Comparison of ENCODE assay signal across 12 cellular contexts in the genomic region with DNA sequence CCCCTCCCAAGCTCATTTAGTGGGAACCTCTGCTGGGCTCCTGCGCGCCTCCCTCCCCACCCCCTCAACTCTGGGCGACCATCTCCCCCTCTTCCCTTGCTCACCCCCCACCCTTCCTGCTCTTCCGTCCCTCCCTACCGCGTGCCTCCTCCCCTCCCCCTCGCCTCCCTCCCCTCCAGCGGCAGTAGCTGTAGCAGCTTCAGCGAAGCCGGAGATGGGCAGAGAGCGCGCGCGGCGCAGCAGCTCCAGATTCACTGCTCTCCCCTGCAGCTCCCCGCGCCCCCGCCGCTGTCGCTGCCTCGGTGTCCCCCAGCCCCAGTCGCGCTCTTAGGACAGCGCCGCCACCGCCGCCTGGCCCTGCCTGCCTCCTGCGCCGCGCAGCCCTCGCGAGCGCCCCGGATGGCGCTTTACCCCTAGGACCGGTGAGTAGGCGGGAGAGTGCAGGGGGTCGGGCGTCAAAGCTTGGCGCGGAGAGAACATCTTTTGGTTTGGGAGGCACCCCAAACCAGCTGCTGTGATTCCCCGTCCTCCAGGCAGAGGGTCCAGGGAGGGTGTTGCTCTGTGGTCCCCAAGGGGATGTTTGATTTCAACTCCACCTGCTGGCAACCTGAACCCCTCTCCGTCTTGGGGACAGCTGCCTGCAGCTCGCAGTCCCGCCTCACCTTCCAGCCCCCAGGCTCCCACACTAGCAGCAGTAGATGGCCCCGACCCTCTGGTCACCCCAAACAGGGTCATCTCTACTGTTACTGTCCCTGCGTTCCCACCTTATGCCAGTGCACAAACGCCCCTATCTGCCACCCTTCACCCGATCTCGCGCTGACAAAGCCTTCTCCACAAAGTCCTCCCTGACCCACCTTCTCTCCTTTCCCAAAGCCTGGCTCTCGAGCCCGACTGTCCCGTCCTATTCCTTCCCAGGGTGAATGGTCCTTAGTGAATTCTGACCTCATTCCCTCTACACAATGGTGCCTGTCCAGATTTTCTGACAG. TPM values are rescaled to one million over a fixed set of nuclear protein-coding genes. Genes with fewer than 3 reads are reported as not detected.
A peak's percentile ranks its signal among the peaks of the same experiment; 100 is the strongest.
DNase-seq lines count a peak whose midpoint lies in the region; ATAC-seq lines count a peak whose summit lies in the region.
"Had no signal": no experiment of that assay in that cellular context is flagged by ENCODE, and none has a peak within 500 bp of the region (broad histone marks: within the 10 kb centered on the region; RNA-seq: fewer than 3 reads in every experiment).

Gene FUT9 (plus strand): TSS at position 184 of the 986 bp plus-strand sequence. CDS start 187,182 bp downstream, outside the sequence.

- no peaks in the 10 kb centered on the region for H3K36me3 ChIP-seq in muscle layer of colon (ENCODE audit: insufficient read depth, low read length)
- H3K36me3 ChIP-seq in CD8-positive, alpha-beta memory T cell (ENCODE audit: insufficient read depth, low read length) = no peaks in the 10 kb centered on the region
- H3K36me3 ChIP-seq: ovary had no signal

- no peaks in the 10 kb centered on the region for H3K27me3 ChIP-seq in muscle layer of colon (ENCODE audit: control insufficient read depth in 1 of 2, insufficient read depth in 2 of 2, low read length in 2 of 2)
- H3K27me3 ChIP-seq in CD8-positive, alpha-beta memory T cell (ENCODE audit: insufficient read depth, low read length, poor library complexity, severe bottlenecking) = no peaks in the 10 kb centered on the region
- H3K27me3 ChIP-seq: ovary had no signal

- H3K4me1 ChIP-seq in muscle layer of colon (ENCODE audit: insufficient read depth, low read length) = no peaks in the 10 kb centered on the region
- no peaks in the 10 kb centered on the region for H3K4me1 ChIP-seq in CD8-positive, alpha-beta memory T cell (ENCODE audit: insufficient read depth, low read length)

- H3K27ac ChIP-seq in caudate nucleus (ENCODE audit: low read depth, low read length) = peak within 1 kb of the TSS; percentile 93
- H3K27ac ChIP-seq in muscle layer of colon (ENCODE audit: low read depth, low read length) = no peak within 1 kb of the TSS
- H3K27ac ChIP-seq in CD8-positive, alpha-beta memory T cell (ENCODE audit: low read depth, low read length) = no peak within 1 kb of the TSS
- H3K27ac ChIP-seq: ovary had no signal

- no peak within 1 kb of the TSS for H3K4me3 Mint-ChIP-seq in CD8-positive, alpha-beta memory T cell
- H3K4me3 Mint-ChIP-seq in activated CD8-positive, alpha-beta memory T cell treated with anti-CD3 and anti-CD28 coated beads, Interleukin-2, amount 10 ng/mL, durations not matched to agents 7 days and 5 days = no peak within 1 kb of the TSS
- H3K4me3 Mint-ChIP-seq: activated B cell treated with CpG ODN at 0.5 μM for 24 hours; CD8-positive, alpha-beta T cell had no signal

- peak within 1 kb of the TSS; percentile 17 to 32 for H3K4me3 ChIP-seq in muscle layer of colon (ENCODE audit: low read depth in 1 of 2, low read length in 2 of 2)
- no peak within 1 kb of the TSS for H3K4me3 ChIP-seq in CD8-positive, alpha-beta memory T cell (ENCODE audit: low read length)
- H3K4me3 ChIP-seq: ovary had no signal

- DNase-seq in Caki2 (ENCODE audit: low read depth) (peak; percentile 76), NCI-H1930 (lab: John Stamatoyannopoulos, UW) (peak; percentile 62 to 76), caudate nucleus (lab: John Stamatoyannopoulos, UW) (peak; percentile 52 to 97 (median 88)), kidney glomerular epithelial cell (lab: John Stamatoyannopoulos, UW) (no peak)
- no peak for DNase-seq in CD8-positive, alpha-beta memory T cell
- DNase-seq in activated CD8-positive, alpha-beta memory T cell treated with anti-CD3 and anti-CD28 coated beads, Interleukin-2, amount 10 ng/mL, durations not matched to agents 7 days and 5 days = no peak
- DNase-seq: activated B cell treated with CpG ODN at 0.5 μM for 24 hours; CD8-positive, alpha-beta T cell had no signal

- in situ Hi-C loops in Caki2 (cut with HindIII; ENCODE audit: low pct_unique_long_range_greater_than_20kb, low sequenced_read_pairs) = no loop called here

- no peak for ATAC-seq in HG02885 (IDR thresholded peaks at IDR 0.05; ENCODE audit: poor library complexity, unreplicated experiment)
- ATAC-seq in activated CD8-positive, alpha-beta memory T cell treated with anti-CD3 and anti-CD28 coated beads, Interleukin-2, amount 10 ng/mL, durations not matched to agents 7 days and 5 days = no peak
- ATAC-seq: CD8-positive, alpha-beta T cell had no signal

- no peaks in the 10 kb centered on the region for H3K9me3 ChIP-seq in muscle layer of colon (ENCODE audit: low read length)
- H3K9me3 ChIP-seq in CD8-positive, alpha-beta memory T cell (ENCODE audit: low read length) = no peaks in the 10 kb centered on the region
- H3K9me3 ChIP-seq: ovary had no signal

- no peak within 1 kb of the TSS for H3K27ac Mint-ChIP-seq in CD8-positive, alpha-beta memory T cell
- H3K27ac Mint-ChIP-seq in activated CD8-positive, alpha-beta memory T cell treated with anti-CD3 and anti-CD28 coated beads, Interleukin-2, amount 10 ng/mL, durations not matched to agents 7 days and 5 days = no peak within 1 kb of the TSS
- H3K27ac Mint-ChIP-seq: activated B cell treated with CpG ODN at 0.5 μM for 24 hours; CD8-positive, alpha-beta T cell had no signal

- peaks cover 0 to 2% (median 0%) of the 10 kb centered on the region in 5 donors for H3K9me3 Mint-ChIP-seq in CD8-positive, alpha-beta memory T cell
- no peaks in the 10 kb centered on the region for H3K9me3 Mint-ChIP-seq in activated CD8-positive, alpha-beta memory T cell treated with anti-CD3 and anti-CD28 coated beads, Interleukin-2, amount 10 ng/mL, durations not matched to agents 7 days and 5 days (ENCODE audit: low read depth)
- H3K9me3 Mint-ChIP-seq: activated B cell treated with CpG ODN at 0.5 μM for 24 hours; CD8-positive, alpha-beta T cell had no signal

- POLR2A ChIA-PET in CD8-positive, alpha-beta memory T cell (lab: Charles Lee) = no interaction called here

- H3K9ac ChIP-seq in muscle layer of colon (ENCODE audit: low read length) = no peak within 1 kb of the TSS

- H3K4me1 Mint-ChIP-seq in CD8-positive, alpha-beta memory T cell = no peaks in the 10 kb centered on the region
- H3K4me1 Mint-ChIP-seq in activated CD8-positive, alpha-beta memory T cell treated with anti-CD3 and anti-CD28 coated beads, Interleukin-2, amount 10 ng/mL, durations not matched to agents 7 days and 5 days = no peaks in the 10 kb centered on the region
- H3K4me1 Mint-ChIP-seq: activated B cell treated with CpG ODN at 0.5 μM for 24 hours had no signal

- CTCF ChIA-PET in CD8-positive, alpha-beta memory T cell (lab: Charles Lee) = no interaction called here
- CTCF ChIA-PET in activated CD8-positive, alpha-beta memory T cell treated with anti-CD3 and anti-CD28 coated beads, Interleukin-2, amount 10 ng/mL, durations not matched to agents 7 days and 5 days (lab: Charles Lee) = no interaction called here

- H3K36me3 Mint-ChIP-seq in CD8-positive, alpha-beta memory T cell = no peaks in the 10 kb centered on the region
- no peaks in the 10 kb centered on the region for H3K36me3 Mint-ChIP-seq in activated CD8-positive, alpha-beta memory T cell treated with anti-CD3 and anti-CD28 coated beads, Interleukin-2, amount 10 ng/mL, durations not matched to agents 7 days and 5 days
- H3K36me3 Mint-ChIP-seq: CD8-positive, alpha-beta T cell had no signal

- peaks cover 14 to 26% of the 10 kb centered on the region in 2 donors for H3K27me3 Mint-ChIP-seq in CD8-positive, alpha-beta memory T cell
- H3K27me3 Mint-ChIP-seq in activated CD8-positive, alpha-beta memory T cell treated with anti-CD3 and anti-CD28 coated beads, Interleukin-2, amount 10 ng/mL, durations not matched to agents 7 days and 5 days = peaks cover 32% of the 10 kb centered on the region

RNA-seq across cellular contexts. Expression of gene FUT9, which starts in this region (rescaled TPM):
- total RNA-seq in Caki2 (2014; rRNA removed; shearing (Covaris generic); ENCODE audit: low replicate concordance) = 1.6 and 2.1 TPM in 2 replicates
- total RNA-seq in CD8-positive, alpha-beta memory T cell = not detected
- polyA plus RNA-seq in CD8-positive, alpha-beta memory T cell = not detected
- not detected for total RNA-seq in activated CD8-positive, alpha-beta memory T cell treated with anti-CD3 and anti-CD28 coated beads, Interleukin-2, amount 10 ng/mL, durations not matched to agents 7 days and 5 days
- total RNA-seq: activated B cell treated with CpG ODN at 0.5 μM for 24 hours; CD8-positive, alpha-beta T cell; subcutaneous adipose tissue had no signal

Comparison
In these comparisons a context has a peak if more than half of its experiments do, and no peak if none do; other contexts are left out.
1. DNase-seq: peak in Caki2 (single experiment), NCI-H1930 (2 of 2) and caudate nucleus (61 of 61); none in CD8-positive, alpha-beta memory T cell (0 of 5), activated CD8-positive, alpha-beta memory T cell treated with anti-CD3 and anti-CD28 coated beads, Interleukin-2, amount 10 ng/mL, durations not matched to agents 7 days and 5 days (single experiment) and kidney glomerular epithelial cell (single experiment).